In the genomic region with DNA sequence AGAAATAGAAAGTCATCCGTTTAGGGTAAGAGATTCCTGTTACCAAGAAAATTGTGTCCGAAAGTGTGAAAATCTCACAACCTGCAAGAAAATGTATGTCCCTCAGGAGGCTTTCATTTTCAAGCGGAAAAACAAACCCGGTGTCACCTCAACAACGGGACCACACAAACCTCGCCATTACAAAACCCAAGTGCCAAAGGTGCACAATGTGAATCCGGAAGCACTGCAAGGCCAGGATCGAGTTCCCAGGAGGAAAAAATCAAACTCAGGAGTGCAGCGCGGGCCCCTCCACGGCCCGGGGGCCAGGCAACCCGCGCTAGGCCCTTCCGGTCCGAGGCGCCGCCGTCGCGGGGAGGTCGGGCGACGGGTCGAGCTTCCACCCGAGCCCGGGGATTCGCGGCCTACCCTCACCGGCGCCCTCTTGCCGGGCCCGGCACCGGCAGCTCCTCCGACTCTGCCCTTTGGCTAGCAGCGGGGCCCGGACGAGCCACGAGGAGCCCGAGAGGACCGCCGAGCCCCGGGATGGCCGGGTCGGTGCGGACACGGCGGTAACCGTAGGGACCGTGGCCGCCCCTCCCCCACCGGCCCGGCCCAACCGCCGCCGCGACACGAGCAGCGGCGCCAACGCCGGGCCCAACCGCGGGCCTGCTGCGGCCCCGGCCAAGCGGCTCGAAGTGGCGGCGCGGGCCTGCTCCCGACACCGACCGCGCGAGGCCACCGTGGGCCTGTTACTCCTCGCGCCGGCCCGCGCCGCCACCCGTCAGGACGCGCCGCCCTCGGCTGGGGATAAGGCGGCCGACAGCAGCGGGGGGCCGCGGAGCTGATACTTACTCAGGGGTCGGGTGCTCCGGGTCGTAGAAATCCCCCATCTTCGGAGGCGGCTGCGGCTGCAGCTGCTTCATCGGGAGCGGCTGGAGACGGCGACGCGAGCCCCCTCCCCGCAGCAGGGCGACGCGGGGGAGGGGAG, we compare ENCODE assay signal across 8 cellular contexts. TPM values are rescaled to one million over a fixed set of nuclear protein-coding genes. Genes with fewer than 3 reads are reported as not detected.
DNase-seq lines count a peak whose midpoint lies in the region; ATAC-seq and TF ChIP-seq lines count a peak whose summit lies in the region.

No MANE protein-coding gene starts in this region.

- peak overlapping the region; percentile 68 for H3K4me2 ChIP-seq in parathyroid adenoma (ENCODE audit: low read length)

- peak overlapping the region; percentile 76 for H2AFZ ChIP-seq in parathyroid adenoma

- H3K9ac ChIP-seq in parathyroid adenoma = peak overlapping the region; percentile 79

- TF ChIP-seq POLR2A in thyroid gland (IDR thresholded peaks at IDR 0.05) = no peak

- intact Hi-C loops in Right ventricle myocardium superior (cut with DNase I) (loop anchor here (5.0 kb wide), 1 partner anchor 186 kb away; the partner anchor contains the start of genes CCDC12 and NBEAL2), thyroid gland (cut with DNase I) (loop anchor here (10.0 kb wide), 1 partner anchor 161 kb away; no protein-coding TSS in a partner anchor)

- H3K27ac Mint-ChIP-seq in activated naive CD8-positive, alpha-beta T cell = peak overlapping the region; percentile 99

- H3K4me3 ChIP-seq in AG09309 (ENCODE audit: control insufficient read depth, low read depth, low read length) (peak overlapping the region; percentile 94), SJSA1 (peak overlapping the region; percentile 100), parathyroid adenoma (ENCODE audit: low read depth, low read length) (peak overlapping the region; percentile 81), thyroid gland (replicated peaks in 1 of 3) (peak overlapping the region; percentile 24 to 89 (median 45))

- no peak for TF ChIP-seq CTCF in AG09309 (IDR thresholded peaks at IDR 0.05; ENCODE audit: control insufficient read depth, insufficient read depth, low read depth, low read length, missing control alignments)
- TF ChIP-seq CTCF in parathyroid adenoma (IDR thresholded peaks at IDR 0.05) = no peak
- TF ChIP-seq CTCF in thyroid gland (IDR thresholded peaks at IDR 0.05) = peak in 1 of 6 experiments; percentile 0

- WGBS in thyroid gland, 2 donors = 1% methylated on average over 18 to 38 of the region's 109 CpGs

- H3K4me1 ChIP-seq in SJSA1 (replicated peaks) = peaks cover 14% of the 10 kb centered on the region
- H3K4me1 ChIP-seq in parathyroid adenoma = peaks cover 11% of the 10 kb centered on the region
- H3K4me1 ChIP-seq in thyroid gland = peaks cover 40 to 46% of the 10 kb centered on the region in 2 donors

- peak overlapping the region; percentile 92 for H3K27ac ChIP-seq in SJSA1
- peak overlapping the region; percentile 79 for H3K27ac ChIP-seq in parathyroid adenoma
- peak overlapping the region; percentile 89 to 94 (median 93) for H3K27ac ChIP-seq in thyroid gland

- ATAC-seq in GM19035 (IDR thresholded peaks at IDR 0.05; ENCODE audit: unreplicated experiment) = peak; percentile 28
- peak; percentile 18 for ATAC-seq in HG03342 (IDR thresholded peaks at IDR 0.05; ENCODE audit: unreplicated experiment)
- ATAC-seq in Right ventricle myocardium superior (ENCODE audit: poor library complexity) = peak; percentile 51

- H3K9me3 ChIP-seq in SJSA1 (replicated peaks) = no peaks in the 10 kb centered on the region
- H3K9me3 ChIP-seq in parathyroid adenoma (ENCODE audit: control insufficient read depth, low read length) = no peaks in the 10 kb centered on the region
- H3K9me3 ChIP-seq in thyroid gland = no peaks in the 10 kb centered on the region

- H3K36me3 Mint-ChIP-seq in activated naive CD8-positive, alpha-beta T cell = peaks cover 2% of the 10 kb centered on the region

- peak overlapping the region; percentile 97 for H3K4me3 Mint-ChIP-seq in activated naive CD8-positive, alpha-beta T cell

- H3K27me3 Mint-ChIP-seq in activated naive CD8-positive, alpha-beta T cell = no peaks in the 10 kb centered on the region

- H3K9me3 Mint-ChIP-seq in activated naive CD8-positive, alpha-beta T cell (ENCODE audit: low read depth) = no peaks in the 10 kb centered on the region

- DNase-seq in AG09309 (ENCODE audit: low read depth) (no peak), SJSA1 (ENCODE audit: low read depth in 1 of 2, low spot score in 2 of 2) (peak; percentile 43 to 70), Right ventricle myocardium superior (peak; percentile 66), thyroid gland (peak; percentile 44 to 48)

- H3K4me1 Mint-ChIP-seq in activated naive CD8-positive, alpha-beta T cell (ENCODE audit: low read depth) = peaks cover 57% of the 10 kb centered on the region

- H3K79me2 ChIP-seq in parathyroid adenoma = peaks cover 51% of the 10 kb centered on the region

- H3K36me3 ChIP-seq in SJSA1 = peaks cover 34% of the 10 kb centered on the region
- H3K36me3 ChIP-seq in parathyroid adenoma (ENCODE audit: control insufficient read depth, insufficient read depth, low read length) = no peaks in the 10 kb centered on the region
- H3K36me3 ChIP-seq in thyroid gland = no peaks in the 10 kb centered on the region

- H3K27me3 ChIP-seq in SJSA1 (replicated peaks) (no peaks in the 10 kb centered on the region), parathyroid adenoma (ENCODE audit: control insufficient read depth, insufficient read depth, low read length) (no peaks in the 10 kb centered on the region), thyroid gland (no peaks in the 10 kb centered on the region)

RNA-seq across cellular contexts. Expression of gene SETD2, which starts 0.6 kb away (rescaled TPM):
- 18.9 and 22.7 TPM in 2 replicates for total RNA-seq in SJSA1 (2014; rRNA removed; shearing (Covaris generic))
- total RNA-seq in Right ventricle myocardium superior = 23.8 TPM
- total RNA-seq in thyroid gland = 100 to 1,000 TPM in 1 of 4 donors, 10 to 100 TPM in 3; 74.3 to 128 (median 85.5) TPM

Comparison
In these comparisons a context has a peak if more than half of its experiments do, and no peak if none do; other contexts are left out.
1. H3K4me3 ChIP-seq: peak in every context shown above with its lines; median percentile 100 in SJSA1; 94 in AG09309; 81 in parathyroid adenoma; 45 in thyroid gland.